Comparison of ENCODE assay signal across 20 cellular contexts in the genomic region with DNA sequence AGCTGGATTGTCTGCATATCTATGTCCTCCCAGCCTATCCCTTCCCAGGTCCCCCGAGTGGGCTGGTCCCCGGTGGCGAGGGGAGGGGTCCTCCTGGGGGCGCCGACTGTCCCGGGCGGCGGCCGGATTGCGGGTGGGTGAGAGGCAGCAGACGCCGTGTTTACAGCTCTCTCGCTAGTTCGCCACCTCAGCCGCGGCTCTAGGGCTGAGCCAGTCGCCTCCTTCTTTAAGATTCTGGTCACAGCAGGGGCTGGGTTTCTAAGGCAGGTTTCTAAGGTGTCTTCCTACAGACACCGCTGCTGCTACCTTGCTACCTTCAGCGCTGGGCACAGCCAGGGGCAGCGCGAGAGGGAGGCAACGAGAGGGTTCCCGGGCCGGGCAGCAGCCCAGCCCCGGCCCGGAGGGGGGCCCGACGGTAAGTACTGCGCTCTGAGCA. TPM values are rescaled to one million over a fixed set of nuclear protein-coding genes. Genes with fewer than 3 reads are reported as not detected.
DNase-seq lines count a peak whose midpoint lies in the region; ATAC-seq and TF ChIP-seq lines count a peak whose summit lies in the region.
"Had no signal": no experiment of that assay in that cellular context is flagged by ENCODE, and none has a peak within 500 bp of the region (broad histone marks: within the 10 kb centered on the region; RNA-seq: fewer than 3 reads in every experiment).

No MANE protein-coding gene starts in this region.

- no peaks in the 10 kb centered on the region for H3K4me1 ChIP-seq in H9 (ENCODE audit: insufficient read depth, low read length)
- H3K4me1 ChIP-seq in RWPE2 (ENCODE audit: insufficient read depth, poor library complexity, severe bottlenecking), result no peaks in the 10 kb centered on the region
- H3K4me1 ChIP-seq in smooth muscle cell (ENCODE audit: low read depth), result no peaks in the 10 kb centered on the region
- H3K4me1 ChIP-seq: BE2C, SJSA1 had no signal

- H3K4me3 ChIP-seq in RWPE2 (ENCODE audit: severe bottlenecking) (no peak overlapping the region), smooth muscle cell (no peak overlapping the region)
- H3K4me3 ChIP-seq: SJSA1 had no signal

- H3K23me2 ChIP-seq in H9 (ENCODE audit: insufficient read length, low read depth, low read length, poor library complexity, severe bottlenecking), result no peaks in the 10 kb centered on the region

- peaks cover 8% of the 10 kb centered on the region; the same call in 1 of the 2 replicates for H3K27me3 ChIP-seq in H9 (ENCODE audit: insufficient read depth, low read length)
- H3K27me3 ChIP-seq in RWPE2 (ENCODE audit: insufficient read depth, poor library complexity, severe bottlenecking), result peaks cover 32% of the 10 kb centered on the region
- peaks cover 36% of the 10 kb centered on the region for H3K27me3 ChIP-seq in smooth muscle cell (ENCODE audit: low read depth)
- H3K27me3 ChIP-seq: SJSA1 had no signal

- no peaks in the 10 kb centered on the region for H3F3A ChIP-seq in smooth muscle cell (ENCODE audit: low read depth)

- no peak overlapping the region for H3K23ac ChIP-seq in H9 (ENCODE audit: insufficient read length, low read depth, low read length)

- no peak overlapping the region for H2BK12ac ChIP-seq in H9 (ENCODE audit: insufficient read length, low read depth, low read length)

- H2AFZ ChIP-seq in H9 (ENCODE audit: low read length), result no peak overlapping the region
- H2AFZ ChIP-seq in smooth muscle cell (ENCODE audit: low read depth), result no peak overlapping the region

- no peak overlapping the region for H4K91ac ChIP-seq in H9 (ENCODE audit: insufficient read length, low read depth, low read length)

- H3K14ac ChIP-seq in H9 (ENCODE audit: insufficient read depth, low read length), result no peak overlapping the region

- no CpG with 5 or more reads among the region's 29 CpGs for WGBS in H9 (ENCODE audit: extremely low coverage, insufficient read length, low lambda C conversion rate)
- WGBS in smooth muscle cell (ENCODE audit: low lambda C conversion rate), result 48% methylated on average over 25 of the region's 29 CpGs

- no peak overlapping the region for H3K27ac ChIP-seq in H9 (ENCODE audit: insufficient read length, low read depth, low read length)
- H3K27ac ChIP-seq in RWPE2 (ENCODE audit: poor library complexity, severe bottlenecking), result no peak overlapping the region
- no peak overlapping the region for H3K27ac ChIP-seq in smooth muscle cell (ENCODE audit: low read depth)
- no peak overlapping the region for H3K27ac ChIP-seq in caudate nucleus (ENCODE audit: low read depth, low read length)
- H3K27ac ChIP-seq: SJSA1 had no signal

- no peak overlapping the region for H2BK15ac ChIP-seq in H9 (ENCODE audit: low read depth, low read length)

- H4K5ac ChIP-seq in H9 (ENCODE audit: insufficient read length, low read depth, low read length), result no peak overlapping the region

- H2BK20ac ChIP-seq in H9 (ENCODE audit: low read depth, low read length, poor library complexity, severe bottlenecking), result no peak overlapping the region

- TF ChIP-seq CTCF in H9 (conservative IDR thresholded peaks at IDR 0.05), result no peak
- TF ChIP-seq CTCF in RWPE2 (IDR thresholded peaks at IDR 0.05; ENCODE audit: poor library complexity, severe bottlenecking), result no peak
- no peak for TF ChIP-seq CTCF in smooth muscle cell (IDR thresholded peaks at IDR 0.05; ENCODE audit: borderline replicate concordance, insufficient read depth, poor library complexity, severe bottlenecking)

- no peak overlapping the region for H3K56ac ChIP-seq in H9 (ENCODE audit: insufficient read length, low read depth, low read length)

- H4K20me1 ChIP-seq in H9 (ENCODE audit: control insufficient read depth, insufficient read depth, insufficient read length), result no peaks in the 10 kb centered on the region
- no peaks in the 10 kb centered on the region for H4K20me1 ChIP-seq in smooth muscle cell (ENCODE audit: low read depth)

- H3K9ac ChIP-seq in H9 (ENCODE audit: extremely low read depth, insufficient read length, low read length) (no peak overlapping the region), smooth muscle cell (ENCODE audit: low read depth) (no peak overlapping the region)

- no peak overlapping the region for H3K18ac ChIP-seq in H9 (ENCODE audit: insufficient read length, low read depth, low read length)

- H3T11ph ChIP-seq in H9 (ENCODE audit: low read length), result no peak overlapping the region

- H3K4me3 Mint-ChIP-seq in H9, result peak overlapping the region; percentile 57 to 79

- peaks cover 17 to 58% of the 10 kb centered on the region in 2 experiments; a peak in 3 of 5 replicates for H3K9me3 Mint-ChIP-seq in H9

- no peaks in the 10 kb centered on the region for H3K79me1 ChIP-seq in H9 (ENCODE audit: insufficient read depth, low read depth, low read length, poor library complexity, severe bottlenecking)

- H3K4me2 ChIP-seq in H9 (ENCODE audit: insufficient read depth, insufficient read length, low read length) (peak overlapping the region; percentile 3), smooth muscle cell (peak overlapping the region; percentile 21)

- H3K27ac Mint-ChIP-seq in H9, result no peak overlapping the region

- no peak overlapping the region for H4K8ac ChIP-seq in H9 (replicated peaks; ENCODE audit: insufficient read length, low read depth, low read length)

- H3K36me3 Mint-ChIP-seq in H9 (ENCODE audit: insufficient read depth in 1 of 3, low read depth in 3 of 3), result no peaks in the 10 kb centered on the region; a peak in 1 of 7 replicates
- H3K36me3 Mint-ChIP-seq: naive thymus-derived CD8-positive, alpha-beta T cell had no signal

- no peak overlapping the region for H2BK120ac ChIP-seq in H9 (ENCODE audit: low read depth, low read length, poor library complexity, severe bottlenecking)

- H3K4ac ChIP-seq in H9 (ENCODE audit: low read depth, low read length), result no peak overlapping the region

- DNase-seq in H9 (no peak), RWPE2 (ENCODE audit: low spot score) (no peak), left kidney (ENCODE audit: low read depth, low spot score) (peak; percentile 15), smooth muscle cell (lab: John Stamatoyannopoulos, UW; ENCODE audit: unreplicated experiment) (no peak), caudate nucleus (lab: John Stamatoyannopoulos, UW) (no peak)
- DNase-seq: activated effector memory CD4-positive, alpha-beta T cell treated with anti-CD3 and anti-CD28 coated beads, Interleukin-2, amount 50 U/mL, for 16 hours; BE2C; effector memory CD4-positive, alpha-beta T cell; HCEC 1CT; KG1; naive thymus-derived CD8-positive, alpha-beta T cell; NCI-H1092 treated with DMSO at 0.1 percent for 48 hours; NCI-H2107; NCI-H526; stimulated activated naive CD4-positive, alpha-beta T cell had no signal

- no peak overlapping the region for H2AK5ac ChIP-seq in H9 (ENCODE audit: insufficient read length, low read length)

- H3K9me3 ChIP-seq in H9 (ENCODE audit: control insufficient read depth, low read depth, low read length) (peaks cover 4% of the 10 kb centered on the region), RWPE2 (ENCODE audit: severe bottlenecking) (no peaks in the 10 kb centered on the region), smooth muscle cell (replicated peaks; ENCODE audit: low read depth) (no peaks in the 10 kb centered on the region)
- H3K9me3 ChIP-seq: BE2C, SJSA1 had no signal

- peaks cover 12 to 22% of the 10 kb centered on the region in 2 experiments; a peak in 3 of 4 replicates for H3K4me1 Mint-ChIP-seq in H9

- H2BK5ac ChIP-seq in H9 (ENCODE audit: insufficient read length, low read length), result no peak overlapping the region

- peaks cover 66% of the 10 kb centered on the region for H3K27me3 Mint-ChIP-seq in H9 (ENCODE audit: low read depth)

- H3K36me3 ChIP-seq in RWPE2 (ENCODE audit: low read depth), result no peaks in the 10 kb centered on the region
- H3K36me3 ChIP-seq in smooth muscle cell (ENCODE audit: low read depth), result no peaks in the 10 kb centered on the region
- H3K36me3 ChIP-seq: BE2C, SJSA1 had no signal

- no peaks in the 10 kb centered on the region for H3K79me2 ChIP-seq in H9 (ENCODE audit: insufficient read depth, low read length)
- no peaks in the 10 kb centered on the region for H3K79me2 ChIP-seq in smooth muscle cell (ENCODE audit: low read depth)

- 0 out of 3 replicates have a peak, but pooled peaks have one; percentile 19 for ATAC-seq in RWPE2 (ENCODE audit: low read depth)
- ATAC-seq in GM19452 (IDR thresholded peaks at IDR 0.05; ENCODE audit: unreplicated experiment), result no peak
- no peak for ATAC-seq in HG02759 (IDR thresholded peaks at IDR 0.05; ENCODE audit: unreplicated experiment)

RNA-seq across cellular contexts. Expression of gene FRMPD3, which starts 57.2 kb away (rescaled TPM):
- 0.22 and 0.26 TPM in 2 replicates for total RNA-seq in H9 (2021)
- total RNA-seq in smooth muscle cell, result not detected in 2 replicates
- not detected in 2 replicates for polyA plus RNA-seq in smooth muscle cell
- total RNA-seq: lung microvascular endothelial cell, pulmonary artery endothelial cell, SJSA1 had no signal
